In genomic region chr10:62165803-62166202, GRCh38 we compare ENCODE assay signal across 16 cellular contexts.
"Had no signal": no experiment of that assay in that cellular context is flagged by ENCODE, and none has a peak within 500 bp of the region (broad histone marks: within the 10 kb centered on the region; RNA-seq: fewer than 3 reads in every experiment).

No MANE protein-coding gene starts in this region.

- DNase-seq: activated CD4-positive, alpha-beta T cell treated with anti-CD3 and anti-CD28 coated beads, Interleukin-2, amount 50 U/mL, for 1 hour; activated CD8-positive, alpha-beta memory T cell treated with anti-CD3 and anti-CD28 coated beads, Interleukin-2, amount 50 U/mL, for 4 hours; activated gamma-delta T cell; activated T-cell treated with anti-CD3 and anti-CD28 coated beads, Interleukin-2, amount 50 U/mL, for 48 hours; foreskin keratinocyte; mesendoderm; naive thymus-derived CD8-positive, alpha-beta T cell; pancreas; stimulated activated CD4-positive, alpha-beta T cell treated with anti-CD3 and anti-CD28 coated beads, Interleukin-4, amount 100 ng/mL, for 24 hours; T-cell; T-helper 9 cell; thyroid gland had no signal

- ATAC-seq: activated naive CD4-positive, alpha-beta T cell treated with anti-CD3 and anti-CD28 coated beads, Interleukin-2, amount 50 U/mL, for 72 hours; foreskin keratinocyte; naive thymus-derived CD8-positive, alpha-beta T cell; stimulated activated effector memory CD8-positive, alpha-beta T cell treated with anti-CD3 and anti-CD28 coated beads, Interleukin-12 subunit alpha, Interleukin-12 subunit beta, amount 100 ng/mL, for 72 hours; T-cell had no signal

- H3K36me3 Mint-ChIP-seq: naive thymus-derived CD8-positive, alpha-beta T cell; stimulated activated effector memory CD8-positive, alpha-beta T cell treated with anti-CD3 and anti-CD28 coated beads, Interleukin-12 subunit alpha, Interleukin-12 subunit beta, amount 100 ng/mL, for 72 hours; T-cell had no signal

- H3K27me3 Mint-ChIP-seq: naive thymus-derived CD8-positive, alpha-beta T cell; T-cell had no signal

- FAIRE-seq: pancreas had no signal

- H3K27me3 ChIP-seq: foreskin keratinocyte, hepatocyte, pancreas, thyroid gland had no signal

- H3K27ac Mint-ChIP-seq: activated naive CD4-positive, alpha-beta T cell treated with anti-CD3 and anti-CD28 coated beads, Interleukin-2, amount 50 U/mL, for 72 hours; stimulated activated effector memory CD8-positive, alpha-beta T cell treated with anti-CD3 and anti-CD28 coated beads, Interleukin-12 subunit alpha, Interleukin-12 subunit beta, amount 100 ng/mL, for 72 hours; T-cell had no signal

- H3K4me1 ChIP-seq: thyroid gland had no signal

- H3K4me3 Mint-ChIP-seq: naive thymus-derived CD8-positive, alpha-beta T cell; stimulated activated effector memory CD8-positive, alpha-beta T cell treated with anti-CD3 and anti-CD28 coated beads, Interleukin-12 subunit alpha, Interleukin-12 subunit beta, amount 100 ng/mL, for 72 hours; T-cell had no signal

- H2AFZ ChIP-seq: hepatocyte had no signal

- H3K27ac ChIP-seq: foreskin keratinocyte, hepatocyte, pancreas, thyroid gland had no signal

- H3K4me1 Mint-ChIP-seq: stimulated activated effector memory CD8-positive, alpha-beta T cell treated with anti-CD3 and anti-CD28 coated beads, Interleukin-12 subunit alpha, Interleukin-12 subunit beta, amount 100 ng/mL, for 72 hours had no signal

- H3K79me2 ChIP-seq: hepatocyte had no signal

- H3K9me3 Mint-ChIP-seq: activated naive CD4-positive, alpha-beta T cell treated with anti-CD3 and anti-CD28 coated beads, Interleukin-2, amount 50 U/mL, for 72 hours; naive thymus-derived CD8-positive, alpha-beta T cell; stimulated activated effector memory CD8-positive, alpha-beta T cell treated with anti-CD3 and anti-CD28 coated beads, Interleukin-12 subunit alpha, Interleukin-12 subunit beta, amount 100 ng/mL, for 72 hours; T-cell had no signal

- H3K4me3 ChIP-seq: hepatocyte, pancreas, smooth muscle cell, thyroid gland had no signal

- H3K36me3 ChIP-seq: pancreas, thyroid gland had no signal
